ENCODE assay signal across 9 cellular contexts in genomic region chr11:122634507-122634906, GRCh38. TPM values are rescaled to one million over a fixed set of nuclear protein-coding genes. Genes with fewer than 3 reads are reported as not detected.
DNase-seq lines count a peak whose midpoint lies in the region; ATAC-seq and TF ChIP-seq lines count a peak whose summit lies in the region.
"Had no signal": no experiment of that assay in that cellular context is flagged by ENCODE, and none has a peak within 500 bp of the region (broad histone marks: within the 10 kb centered on the region; RNA-seq: fewer than 3 reads in every experiment).

No MANE protein-coding gene starts in this region.

- peak overlapping the region; percentile 44 for H3K27ac ChIP-seq in KOPT-K1 (ENCODE audit: low read depth, low read length, poor library complexity, severe bottlenecking)
- H3K27ac ChIP-seq in colonic mucosa: no peak overlapping the region
- no peak overlapping the region for H3K27ac ChIP-seq in neural progenitor cell

- intact Hi-C loops in colonic mucosa (cut with DNase I): loop anchor here (5.0 kb wide), 1 partner anchor 218 kb away; no protein-coding TSS in a partner anchor

- ATAC-seq in HG02642 (IDR thresholded peaks at IDR 0.05; ENCODE audit: poor library complexity, unreplicated experiment): no peak

- H3K36me3 Mint-ChIP-seq in neural progenitor cell: no peaks in the 10 kb centered on the region

- peak overlapping the region; percentile 46 for H3K27ac Mint-ChIP-seq in neural progenitor cell

- TF ChIP-seq CTCF in colonic mucosa (IDR thresholded peaks at IDR 0.05): no peak
- no peak for TF ChIP-seq CTCF in neural progenitor cell (IDR thresholded peaks at IDR 0.05)

- DNase-seq in EL: peak; percentile 67
- DNase-seq in colonic mucosa: peak; percentile 19
- DNase-seq in neural progenitor cell (ENCODE audit: low spot score): peak; percentile 11
- DNase-seq in NCI-H345 (lab: John Stamatoyannopoulos, UW): no peak
- no peak for DNase-seq in SIG-M5 (lab: John Stamatoyannopoulos, UW)
- DNase-seq in DMS114 treated with DMSO at 0.1 percent for 48 hours (lab: John Stamatoyannopoulos, UW; ENCODE audit: unreplicated experiment): no peak
- DNase-seq: NCI-H774 had no signal

- peaks cover 3% of the 10 kb centered on the region for H3K4me1 Mint-ChIP-seq in neural progenitor cell

- H3K36me3 ChIP-seq in KOPT-K1 (ENCODE audit: insufficient read depth, low read length) (no peaks in the 10 kb centered on the region), colonic mucosa (no peaks in the 10 kb centered on the region), neural progenitor cell (no peaks in the 10 kb centered on the region)

- H3K27me3 Mint-ChIP-seq in neural progenitor cell (ENCODE audit: insufficient read depth, low read depth): peaks cover under 1% of the 10 kb centered on the region

- no peaks in the 10 kb centered on the region for H4K20me1 ChIP-seq in neural progenitor cell (ENCODE audit: low read depth)

- H3F3A ChIP-seq in neural progenitor cell (ENCODE audit: low read depth): no peaks in the 10 kb centered on the region

- no peak overlapping the region for H3K9ac ChIP-seq in colonic mucosa (ENCODE audit: low read depth in 2 of 2, low read length in 2 of 2)
- H3K9ac ChIP-seq in neural progenitor cell: no peak overlapping the region

- no peaks in the 10 kb centered on the region for H3K27me3 ChIP-seq in colonic mucosa
- no peaks in the 10 kb centered on the region for H3K27me3 ChIP-seq in neural progenitor cell

- no peak overlapping the region for H3K4me3 Mint-ChIP-seq in neural progenitor cell

- no peaks in the 10 kb centered on the region for H3K79me2 ChIP-seq in neural progenitor cell (ENCODE audit: low read depth)

- H3K9me3 ChIP-seq in KOPT-K1 (ENCODE audit: insufficient read depth, low read length, poor library complexity, severe bottlenecking) (no peaks in the 10 kb centered on the region), colonic mucosa (no peaks in the 10 kb centered on the region), neural progenitor cell (ENCODE audit: low read depth) (no peaks in the 10 kb centered on the region)

- H3K9me3 Mint-ChIP-seq in neural progenitor cell: no peaks in the 10 kb centered on the region

- no peaks in the 10 kb centered on the region for H3K4me1 ChIP-seq in colonic mucosa
- peaks cover 3% of the 10 kb centered on the region for H3K4me1 ChIP-seq in neural progenitor cell

- H3K4me3 ChIP-seq in colonic mucosa (no peak overlapping the region), neural progenitor cell (no peak overlapping the region)

- H2AFZ ChIP-seq in neural progenitor cell (replicated peaks): peak overlapping the region; percentile 73

- no peak overlapping the region for H3K4me2 ChIP-seq in neural progenitor cell

RNA-seq across cellular contexts. Expression of gene UBASH3B, which starts 21.0 kb away (rescaled TPM):
- total RNA-seq in colonic mucosa: 1 to 10 TPM; 3.7 to 5.8 TPM
- total RNA-seq in neural progenitor cell (ENCODE audit: low replicate concordance): 2.0 and 5.5 TPM in 2 replicates

Comparison
In these comparisons a context has a peak if more than half of its experiments do, and no peak if none do; other contexts are left out.
1. DNase-seq: peak in EL (single experiment), colonic mucosa (single experiment) and neural progenitor cell (single experiment); none in NCI-H345 (single experiment), SIG-M5 (single experiment) and DMS114 treated with DMSO at 0.1 percent for 48 hours (single experiment).